ENCODE assay signal across 1 cellular context in genomic region chr10:61398730-61399129, GRCh38.
TF ChIP-seq lines count a peak whose summit lies in the region.

No MANE protein-coding gene starts in this region.

TF ChIP-seq in IMR-90, 13 proteins besides CTCF, POLR2A, EP300 and RAD21 (continued from another document):
- TF ChIP-seq, protein P1, sequence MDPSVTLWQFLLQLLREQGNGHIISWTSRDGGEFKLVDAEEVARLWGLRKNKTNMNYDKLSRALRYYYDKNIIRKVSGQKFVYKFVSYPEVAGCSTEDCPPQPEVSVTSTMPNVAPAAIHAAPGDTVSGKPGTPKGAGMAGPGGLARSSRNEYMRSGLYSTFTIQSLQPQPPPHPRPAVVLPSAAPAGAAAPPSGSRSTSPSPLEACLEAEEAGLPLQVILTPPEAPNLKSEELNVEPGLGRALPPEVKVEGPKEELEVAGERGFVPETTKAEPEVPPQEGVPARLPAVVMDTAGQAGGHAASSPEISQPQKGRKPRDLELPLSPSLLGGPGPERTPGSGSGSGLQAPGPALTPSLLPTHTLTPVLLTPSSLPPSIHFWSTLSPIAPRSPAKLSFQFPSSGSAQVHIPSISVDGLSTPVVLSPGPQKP (IDR thresholded peaks at IDR 0.05; ENCODE audit: borderline replicate concordance, low read depth, low read length) = no peak
- TF ChIP-seq FOS (IDR thresholded peaks at IDR 0.05; ENCODE audit: low read depth, low read length) (no peak), RCOR1 (IDR thresholded peaks at IDR 0.05; ENCODE audit: insufficient replicate concordance, low read length) (no peak), SMC3 (IDR thresholded peaks at IDR 0.05; ENCODE audit: low read depth, low read length) (no peak), MAFK (IDR thresholded peaks at IDR 0.05; ENCODE audit: low read depth, low read length) (no peak)
TF ChIP-seq in IMR-90: peak in this region for 0.
